Comparison of ENCODE assay signal across 1 cellular context in the genomic region with DNA sequence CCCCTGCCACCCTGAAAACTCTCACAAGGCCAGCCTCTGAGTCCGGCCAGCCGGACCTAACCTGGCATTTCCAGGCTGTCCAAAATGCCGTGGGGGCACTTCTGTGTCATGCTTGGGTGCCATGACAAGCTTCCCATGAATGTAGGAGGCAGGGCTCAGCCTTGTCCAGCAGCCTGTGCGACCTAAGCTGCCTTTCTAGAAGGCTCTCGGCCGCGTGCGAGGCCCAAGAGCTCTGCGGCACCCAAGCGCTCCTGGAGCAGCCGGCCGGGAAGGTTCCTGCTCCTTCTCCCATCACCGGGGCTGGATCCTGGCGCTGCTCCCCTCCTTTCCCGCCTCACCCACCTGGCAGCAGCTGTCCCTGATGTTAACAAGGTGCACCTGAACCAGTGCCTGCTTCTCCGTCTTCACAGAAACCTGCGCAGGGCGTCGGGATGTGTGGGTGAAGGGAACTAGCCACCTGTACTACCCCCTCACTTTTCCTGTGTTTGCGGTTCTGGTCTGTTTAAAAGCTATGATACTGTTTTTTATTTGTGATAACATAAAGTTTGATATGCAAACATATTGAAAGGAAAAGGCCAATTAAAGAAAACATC.
TF ChIP-seq lines count a peak whose summit lies in the region.

No MANE protein-coding gene starts in this region.

TF ChIP-seq in SK-N-SH treated with all-trans-retinoic acid at 6 μM for 48 hours, 23 proteins besides CTCF, POLR2A, EP300 and RAD21 (continued from another document):
- TF ChIP-seq, protein P1, sequence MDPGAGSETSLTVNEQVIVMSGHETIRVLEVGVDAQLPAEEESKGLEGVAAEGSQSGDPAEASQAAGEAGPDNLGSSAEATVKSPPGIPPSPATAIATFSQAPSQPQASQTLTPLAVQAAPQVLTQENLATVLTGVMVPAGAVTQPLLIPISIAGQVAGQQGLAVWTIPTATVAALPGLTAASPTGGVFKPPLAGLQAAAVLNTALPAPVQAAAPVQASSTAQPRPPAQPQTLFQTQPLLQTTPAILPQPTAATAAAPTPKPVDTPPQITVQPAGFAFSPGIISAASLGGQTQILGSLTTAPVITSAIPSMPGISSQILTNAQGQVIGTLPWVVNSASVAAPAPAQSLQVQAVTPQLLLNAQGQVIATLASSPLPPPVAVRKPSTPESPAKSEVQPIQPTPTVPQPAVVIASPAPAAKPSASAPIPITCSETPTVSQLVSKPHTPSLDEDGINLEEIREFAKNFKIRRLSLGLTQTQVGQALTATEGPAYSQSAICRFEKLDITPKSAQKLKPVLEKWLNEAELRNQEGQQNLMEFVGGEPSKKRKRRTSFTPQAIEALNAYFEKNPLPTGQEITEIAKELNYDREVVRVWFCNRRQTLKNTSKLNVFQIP (CRISPR knock-in tag; IDR thresholded peaks at IDR 0.05; ENCODE audit: borderline replicate concordance, low read depth) = no peak
- TF ChIP-seq, protein P2, sequence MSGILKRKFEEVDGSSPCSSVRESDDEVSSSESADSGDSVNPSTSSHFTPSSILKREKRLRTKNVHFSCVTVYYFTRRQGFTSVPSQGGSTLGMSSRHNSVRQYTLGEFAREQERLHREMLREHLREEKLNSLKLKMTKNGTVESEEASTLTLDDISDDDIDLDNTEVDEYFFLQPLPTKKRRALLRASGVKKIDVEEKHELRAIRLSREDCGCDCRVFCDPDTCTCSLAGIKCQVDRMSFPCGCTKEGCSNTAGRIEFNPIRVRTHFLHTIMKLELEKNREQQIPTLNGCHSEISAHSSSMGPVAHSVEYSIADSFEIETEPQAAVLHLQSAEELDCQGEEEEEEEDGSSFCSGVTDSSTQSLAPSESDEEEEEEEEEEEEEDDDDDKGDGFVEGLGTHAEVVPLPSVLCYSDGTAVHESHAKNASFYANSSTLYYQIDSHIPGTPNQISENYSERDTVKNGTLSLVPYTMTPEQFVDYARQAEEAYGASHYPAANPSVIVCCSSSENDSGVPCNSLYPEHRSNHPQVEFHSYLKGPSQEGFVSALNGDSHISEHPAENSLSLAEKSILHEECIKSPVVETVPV (CRISPR knock-in tag; IDR thresholded peaks at IDR 0.05) = no peak
- TF ChIP-seq CREB5 (CRISPR knock-in tag; IDR thresholded peaks at IDR 0.05; ENCODE audit: low read depth) = no peak
